Comparison of ENCODE assay signal across 15 cellular contexts in the genomic region with DNA sequence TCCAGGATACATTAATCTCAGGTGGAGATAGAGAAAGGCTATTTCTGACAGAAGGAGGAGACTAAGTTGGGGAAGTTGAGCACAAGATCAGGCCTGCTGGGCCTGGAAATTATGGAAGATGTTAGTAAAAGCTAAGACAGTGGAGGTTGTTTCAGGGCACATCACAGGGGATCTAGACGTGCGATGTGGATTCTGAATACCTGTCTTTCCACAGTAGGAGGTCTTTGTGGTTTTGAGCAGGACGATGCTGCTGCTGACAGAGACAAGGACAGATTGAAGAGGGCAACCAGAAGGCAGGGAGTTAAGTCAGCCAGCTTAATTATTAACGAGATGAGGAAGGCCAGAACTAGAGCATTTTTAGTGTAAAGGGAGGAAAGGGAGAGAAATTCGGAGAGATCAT.
DNase-seq lines count a peak whose midpoint lies in the region; ATAC-seq and TF ChIP-seq lines count a peak whose summit lies in the region.
"Had no signal": no experiment of that assay in that cellular context is flagged by ENCODE, and none has a peak within 500 bp of the region (broad histone marks: within the 10 kb centered on the region; RNA-seq: fewer than 3 reads in every experiment).

No MANE protein-coding gene starts in this region.

- no peak overlapping the region for H4K5ac ChIP-seq in mesendoderm (ENCODE audit: low read length)

- no peaks in the 10 kb centered on the region; the same call in 1 of the 2 replicates for H3K27me3 Mint-ChIP-seq in WTC11 (ENCODE audit: low read depth)
- H3K27me3 Mint-ChIP-seq in activated T-helper 2 cell treated with anti-CD3 and anti-CD28 coated beads, Interferon-gamma antibody, Interleukin-2, Interleukin-4, amounts not matched to agents 10 μg/mL and 5 μg/mL and 100 μg/mL, durations not matched to agents 14 hours and 24 hours and 36 hours (ENCODE audit: low read depth), result no peaks in the 10 kb centered on the region
- H3K27me3 Mint-ChIP-seq: CD4-positive, alpha-beta T cell had no signal

- peak overlapping the region; percentile 39 for H3K56ac ChIP-seq in mesendoderm (ENCODE audit: low read length)

- no peak overlapping the region for H3K4ac ChIP-seq in mesendoderm (ENCODE audit: low read depth, low read length)

- no peak overlapping the region for H2BK5ac ChIP-seq in mesendoderm (ENCODE audit: low read length)

- no peak overlapping the region for H3K23ac ChIP-seq in mesendoderm (ENCODE audit: low read length)

- H3K4me1 Mint-ChIP-seq in WTC11, result peaks cover 22% of the 10 kb centered on the region
- no peaks in the 10 kb centered on the region for H3K4me1 Mint-ChIP-seq in activated T-helper 2 cell treated with anti-CD3 and anti-CD28 coated beads, Interferon-gamma antibody, Interleukin-2, Interleukin-4, amounts not matched to agents 10 μg/mL and 5 μg/mL and 100 μg/mL, durations not matched to agents 14 hours and 24 hours and 36 hours (ENCODE audit: low read depth)

- no peak overlapping the region for H3K4me3 ChIP-seq in mesendoderm (ENCODE audit: low read length)
- H3K4me3 ChIP-seq: A549 had no signal

- POLR2A ChIA-PET in WTC11 (lab: Charles Lee), result no interaction called here

- no peak overlapping the region for H3K27ac Mint-ChIP-seq in WTC11
- H3K27ac Mint-ChIP-seq in activated T-helper 2 cell treated with anti-CD3 and anti-CD28 coated beads, Interferon-gamma antibody, Interleukin-2, Interleukin-4, amounts not matched to agents 10 μg/mL and 5 μg/mL and 100 μg/mL, durations not matched to agents 14 hours and 24 hours and 36 hours, result no peak overlapping the region
- H3K27ac Mint-ChIP-seq: CD4-positive, alpha-beta T cell; H9 had no signal

- H4K8ac ChIP-seq in mesendoderm (ENCODE audit: low read depth, low read length), result no peak overlapping the region

- no peak for TF ChIP-seq CTCF in WTC11 (IDR thresholded peaks at IDR 0.05)

- H2BK120ac ChIP-seq in mesendoderm (ENCODE audit: low read depth, low read length), result no peak overlapping the region

- H3K36me3 ChIP-seq in mesendoderm (ENCODE audit: control insufficient read depth, insufficient read depth, low read length), result no peaks in the 10 kb centered on the region

- H3K18ac ChIP-seq in mesendoderm (ENCODE audit: low read length), result no peak overlapping the region

- H3K4me2 ChIP-seq in mesendoderm (ENCODE audit: low read length), result no peak overlapping the region
- H3K4me2 ChIP-seq: A549 had no signal

- H3K9me3 Mint-ChIP-seq in WTC11, result no peaks in the 10 kb centered on the region
- H3K9me3 Mint-ChIP-seq in activated T-helper 2 cell treated with anti-CD3 and anti-CD28 coated beads, Interferon-gamma antibody, Interleukin-2, Interleukin-4, amounts not matched to agents 10 μg/mL and 5 μg/mL and 100 μg/mL, durations not matched to agents 14 hours and 24 hours and 36 hours, result no peaks in the 10 kb centered on the region
- H3K9me3 Mint-ChIP-seq: CD4-positive, alpha-beta T cell; H9 had no signal

- H3K4me1 ChIP-seq in mesendoderm (ENCODE audit: control insufficient read depth, low read depth, low read length), result peaks cover 10% of the 10 kb centered on the region
- H3K4me1 ChIP-seq: A549, Caco-2 had no signal

- no peak overlapping the region for H2AK5ac ChIP-seq in mesendoderm (ENCODE audit: low read length)

- ATAC-seq in WTC11 (peak; percentile 69), GM18502 (IDR thresholded peaks at IDR 0.05; ENCODE audit: poor library complexity, unreplicated experiment) (no peak)
- ATAC-seq: A549 had no signal

- no peak overlapping the region for H2BK15ac ChIP-seq in mesendoderm (replicated peaks; ENCODE audit: low read depth)

- no peak overlapping the region for H3K4me3 Mint-ChIP-seq in WTC11
- H3K4me3 Mint-ChIP-seq in activated T-helper 2 cell treated with anti-CD3 and anti-CD28 coated beads, Interferon-gamma antibody, Interleukin-2, Interleukin-4, amounts not matched to agents 10 μg/mL and 5 μg/mL and 100 μg/mL, durations not matched to agents 14 hours and 24 hours and 36 hours (ENCODE audit: low read depth), result no peak overlapping the region
- H3K4me3 Mint-ChIP-seq: CD4-positive, alpha-beta T cell; H9 had no signal

- peak overlapping the region; percentile 43 for H3K27ac ChIP-seq in mesendoderm (ENCODE audit: low read depth, low read length)
- H3K27ac ChIP-seq: 22Rv1, A549, C4-2B had no signal

- no peaks in the 10 kb centered on the region for H3K36me3 Mint-ChIP-seq in WTC11
- no peaks in the 10 kb centered on the region for H3K36me3 Mint-ChIP-seq in activated T-helper 2 cell treated with anti-CD3 and anti-CD28 coated beads, Interferon-gamma antibody, Interleukin-2, Interleukin-4, amounts not matched to agents 10 μg/mL and 5 μg/mL and 100 μg/mL, durations not matched to agents 14 hours and 24 hours and 36 hours (ENCODE audit: low read depth)

- H3K27me3 ChIP-seq in mesendoderm (ENCODE audit: insufficient read depth, low read length, poor library complexity), result no peaks in the 10 kb centered on the region

- H3K79me2 ChIP-seq in mesendoderm (ENCODE audit: control insufficient read depth, insufficient read depth, low read length), result no peaks in the 10 kb centered on the region

- intact Hi-C loops in activated T-helper 2 cell treated with anti-CD3 and anti-CD28 coated beads, Interferon-gamma antibody, Interleukin-2, Interleukin-4, amounts not matched to agents 10 μg/mL and 5 μg/mL and 100 μg/mL, durations not matched to agents 14 hours and 24 hours and 36 hours (cut with micrococcal nuclease), result no loop called here

- no CpG with 5 or more reads among the region's 5 CpGs for WGBS in mesendoderm (ENCODE audit: extremely low coverage, insufficient coverage, low lambda C conversion rate)

- CTCF ChIA-PET in WTC11 (lab: Charles Lee), result no interaction called here

- no peaks in the 10 kb centered on the region for H3K79me1 ChIP-seq in mesendoderm (ENCODE audit: low read length)

- DNase-seq in ELF-1 (ENCODE audit: low read depth, low spot score), result peak; percentile 53
- DNase-seq in WTC11 (ENCODE audit: low spot score), result no peak
- DNase-seq in iPS-NIHi7 (ENCODE audit: extremely low spot score), result peak; percentile 27
- DNase-seq in mesendoderm, result peak; percentile 95
- no peak for DNase-seq in amniotic stem cell (lab: John Stamatoyannopoulos, UW)
- DNase-seq in activated T-helper 2 cell treated with anti-CD3 and anti-CD28 coated beads, Interferon-gamma antibody, Interleukin-2, Interleukin-4, amounts not matched to agents 10 μg/mL and 5 μg/mL and 100 μg/mL, durations not matched to agents 14 hours and 24 hours and 36 hours (ENCODE audit: low spot score), result no peak
- DNase-seq: AML-193; Caco-2; CD4-positive, alpha-beta T cell; GDM1; H9 had no signal

- H3K9ac ChIP-seq in mesendoderm (ENCODE audit: low read length), result no peak overlapping the region

TF ChIP-seq in WTC11, 78 proteins besides CTCF, POLR2A, EP300 and RAD21:
- no peak for TF ChIP-seq KAT7 (CRISPR knock-in tag; IDR thresholded peaks at IDR 0.05; ENCODE audit: borderline replicate concordance)
- TF ChIP-seq HMGA2 (CRISPR knock-in tag; IDR thresholded peaks at IDR 0.05), result no peak
- TF ChIP-seq TEAD4 (CRISPR knock-in tag; IDR thresholded peaks at IDR 0.05), result no peak

Comparison
In these comparisons a context has a peak if more than half of its experiments do, and no peak if none do; other contexts are left out.
1. DNase-seq: peak in ELF-1 (single experiment), iPS-NIHi7 (single experiment) and mesendoderm (single experiment); none in WTC11 (single experiment), amniotic stem cell (single experiment) and activated T-helper 2 cell treated with anti-CD3 and anti-CD28 coated beads, Interferon-gamma antibody, Interleukin-2, Interleukin-4, amounts not matched to agents 10 μg/mL and 5 μg/mL and 100 μg/mL, durations not matched to agents 14 hours and 24 hours and 36 hours (single experiment).